ENCODE assay signal across 1 cellular context in the genomic region with DNA sequence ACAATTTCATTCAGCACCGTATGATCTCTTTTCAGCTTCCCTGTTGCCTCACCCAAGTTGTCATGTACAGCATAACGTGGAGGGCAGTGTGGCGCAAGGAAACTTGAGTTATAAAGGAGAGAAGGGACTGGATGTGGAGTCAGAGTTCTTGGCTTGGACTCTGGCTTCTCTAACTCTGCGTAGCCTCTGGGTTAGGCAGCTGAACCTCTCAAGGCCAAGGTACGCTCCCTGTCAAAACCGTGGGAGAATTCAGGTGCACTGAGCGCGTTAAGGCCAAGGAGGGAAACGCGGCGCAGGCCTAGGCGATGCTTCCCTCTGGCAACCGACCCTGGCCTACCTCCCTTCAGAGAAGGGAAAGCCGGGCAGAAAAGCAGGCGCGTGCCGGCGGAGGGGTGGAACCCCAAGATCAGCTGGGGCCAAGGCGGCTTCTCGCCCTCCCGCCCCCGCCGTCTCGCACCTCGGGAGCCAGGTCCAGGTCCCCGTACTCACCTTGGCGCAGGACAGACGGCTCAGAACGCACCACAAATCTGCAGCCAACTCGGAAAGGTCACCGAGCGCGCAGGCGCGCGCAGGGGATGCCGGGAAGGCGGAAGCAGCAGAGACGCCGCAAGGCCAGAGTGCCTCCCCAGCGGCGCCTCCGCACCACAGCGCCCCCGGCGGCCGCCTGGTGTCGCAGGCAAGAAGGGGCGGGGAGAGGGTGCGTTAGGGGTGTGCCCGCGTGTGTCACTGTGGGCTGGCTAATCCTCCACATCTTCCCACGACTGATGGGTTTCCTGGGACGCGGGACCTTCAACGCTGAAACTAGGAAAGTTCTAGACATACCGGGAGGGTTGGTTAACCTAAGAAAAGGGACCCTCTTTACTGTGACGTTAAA.
TF ChIP-seq lines count a peak whose summit lies in the region.

No MANE protein-coding gene starts in this region.

TF ChIP-seq in HCT116, 20 proteins besides CTCF, POLR2A, EP300 and RAD21 (continued from another document):
- TF ChIP-seq EZH2 (IDR thresholded peaks at IDR 0.05) (no peak), ELF1 (IDR thresholded peaks at IDR 0.05; ENCODE audit: borderline replicate concordance, low read depth) (peak; percentile 97), EGR1 (IDR thresholded peaks at IDR 0.05; ENCODE audit: low read depth) (0 out of 2 replicates have a peak, but pooled peaks have one; percentile 56), FOSL1 (IDR thresholded peaks at IDR 0.05; ENCODE audit: low read depth) (0 out of 2 replicates have a peak, but pooled peaks have one; percentile 15), YY1 (IDR thresholded peaks at IDR 0.05; ENCODE audit: extremely low read depth, insufficient replicate concordance, low read depth, low read length) (peak; percentile 77), ZFX (IDR thresholded peaks at IDR 0.05) (peak; percentile 89), EZH2phosphoT487 (IDR thresholded peaks at IDR 0.05; ENCODE audit: borderline replicate concordance) (no peak), SP1 (IDR thresholded peaks at IDR 0.05; ENCODE audit: low read depth) (peak; percentile 71), ZNF274 (IDR thresholded peaks at IDR 0.05; ENCODE audit: low read depth, low read length) (no peak), SRF (IDR thresholded peaks at IDR 0.05; ENCODE audit: low read depth) (peak; percentile 30; the same call in 1 of the 2 replicates), TCF7L2 (IDR thresholded peaks at IDR 0.05; ENCODE audit: borderline replicate concordance, extremely low read depth, insufficient read depth, insufficient read length) (peak; percentile 31), SIN3A (IDR thresholded peaks at IDR 0.05; ENCODE audit: low read depth) (peak; percentile 93), JUND (IDR thresholded peaks at IDR 0.05) (0 out of 2 replicates have a peak, but pooled peaks have one; percentile 17), CBX3 (IDR thresholded peaks at IDR 0.05; ENCODE audit: low read depth) (peak; percentile 90; the same call in 1 of the 2 replicates), POLR2AphosphoS5 (IDR thresholded peaks at IDR 0.05; ENCODE audit: low read depth, low read length) (peak; percentile 97)
- TF ChIP-seq, protein P1, sequence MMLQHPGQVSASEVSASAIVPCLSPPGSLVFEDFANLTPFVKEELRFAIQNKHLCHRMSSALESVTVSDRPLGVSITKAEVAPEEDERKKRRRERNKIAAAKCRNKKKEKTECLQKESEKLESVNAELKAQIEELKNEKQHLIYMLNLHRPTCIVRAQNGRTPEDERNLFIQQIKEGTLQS (IDR thresholded peaks at IDR 0.05): no peak
- TF ChIP-seq, protein P2, sequence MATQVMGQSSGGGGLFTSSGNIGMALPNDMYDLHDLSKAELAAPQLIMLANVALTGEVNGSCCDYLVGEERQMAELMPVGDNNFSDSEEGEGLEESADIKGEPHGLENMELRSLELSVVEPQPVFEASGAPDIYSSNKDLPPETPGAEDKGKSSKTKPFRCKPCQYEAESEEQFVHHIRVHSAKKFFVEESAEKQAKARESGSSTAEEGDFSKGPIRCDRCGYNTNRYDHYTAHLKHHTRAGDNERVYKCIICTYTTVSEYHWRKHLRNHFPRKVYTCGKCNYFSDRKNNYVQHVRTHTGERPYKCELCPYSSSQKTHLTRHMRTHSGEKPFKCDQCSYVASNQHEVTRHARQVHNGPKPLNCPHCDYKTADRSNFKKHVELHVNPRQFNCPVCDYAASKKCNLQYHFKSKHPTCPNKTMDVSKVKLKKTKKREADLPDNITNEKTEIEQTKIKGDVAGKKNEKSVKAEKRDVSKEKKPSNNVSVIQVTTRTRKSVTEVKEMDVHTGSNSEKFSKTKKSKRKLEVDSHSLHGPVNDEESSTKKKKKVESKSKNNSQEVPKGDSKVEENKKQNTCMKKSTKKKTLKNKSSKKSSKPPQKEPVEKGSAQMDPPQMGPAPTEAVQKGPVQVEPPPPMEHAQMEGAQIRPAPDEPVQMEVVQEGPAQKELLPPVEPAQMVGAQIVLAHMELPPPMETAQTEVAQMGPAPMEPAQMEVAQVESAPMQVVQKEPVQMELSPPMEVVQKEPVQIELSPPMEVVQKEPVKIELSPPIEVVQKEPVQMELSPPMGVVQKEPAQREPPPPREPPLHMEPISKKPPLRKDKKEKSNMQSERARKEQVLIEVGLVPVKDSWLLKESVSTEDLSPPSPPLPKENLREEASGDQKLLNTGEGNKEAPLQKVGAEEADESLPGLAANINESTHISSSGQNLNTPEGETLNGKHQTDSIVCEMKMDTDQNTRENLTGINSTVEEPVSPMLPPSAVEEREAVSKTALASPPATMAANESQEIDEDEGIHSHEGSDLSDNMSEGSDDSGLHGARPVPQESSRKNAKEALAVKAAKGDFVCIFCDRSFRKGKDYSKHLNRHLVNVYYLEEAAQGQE (IDR thresholded peaks at IDR 0.05; ENCODE audit: low read depth): no peak
- TF ChIP-seq, protein P3, sequence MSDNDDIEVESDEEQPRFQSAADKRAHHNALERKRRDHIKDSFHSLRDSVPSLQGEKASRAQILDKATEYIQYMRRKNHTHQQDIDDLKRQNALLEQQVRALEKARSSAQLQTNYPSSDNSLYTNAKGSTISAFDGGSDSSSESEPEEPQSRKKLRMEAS (IDR thresholded peaks at IDR 0.05): peak; percentile 78
